Comparison of ENCODE assay signal across 8 cellular contexts in the genomic region with DNA sequence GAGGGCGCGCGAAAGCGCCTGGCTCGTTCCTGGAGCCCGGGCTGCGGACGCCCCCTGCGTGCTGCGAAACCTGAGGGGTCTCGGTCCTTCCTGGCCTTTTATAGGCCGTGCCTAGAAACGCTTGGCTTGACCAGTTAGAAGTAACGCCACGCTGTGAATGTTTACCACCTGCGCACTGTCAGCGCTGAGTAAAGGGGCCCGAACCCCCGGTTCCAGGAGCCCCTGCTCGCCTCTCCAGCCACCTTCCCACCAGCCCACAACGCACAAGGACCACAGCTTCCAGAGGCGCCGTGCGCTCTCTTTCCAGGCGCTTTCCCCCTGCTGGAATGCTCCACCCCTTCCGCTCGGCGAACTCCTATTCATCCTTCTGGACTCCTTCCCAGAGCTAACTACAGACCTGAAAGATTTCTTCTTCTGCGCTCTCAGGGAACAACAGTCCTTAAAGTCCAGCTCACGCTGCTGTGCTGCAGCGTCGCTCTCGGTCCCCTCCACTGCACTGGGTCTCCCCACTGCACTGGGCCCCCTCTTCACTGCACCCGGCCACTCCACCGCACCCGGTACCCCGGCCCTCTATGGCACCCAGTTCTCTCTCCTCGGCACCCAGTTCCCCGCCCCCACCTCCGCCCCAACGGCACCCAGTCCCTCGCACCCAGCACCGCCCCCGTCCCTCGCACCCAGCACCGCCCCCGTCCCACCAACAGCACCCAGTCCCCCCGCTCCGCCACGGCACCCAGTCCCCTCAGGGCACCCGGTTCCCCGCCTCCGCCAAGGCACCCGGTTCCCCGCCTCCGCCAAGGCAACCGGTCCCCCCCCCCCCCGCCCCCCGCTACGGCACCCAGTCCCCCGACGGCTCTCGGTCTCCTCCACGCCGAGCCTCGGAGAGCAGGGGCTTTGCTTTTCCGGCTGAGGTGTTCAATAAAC.
DNase-seq lines count a peak whose midpoint lies in the region; ATAC-seq and TF ChIP-seq lines count a peak whose summit lies in the region.

No MANE protein-coding gene starts in this region.

- no peak for TF ChIP-seq CTCF in uterus (IDR thresholded peaks at IDR 0.05)

- peak overlapping the region; percentile 65 to 66 for H3K9ac ChIP-seq in mucosa of rectum (ENCODE audit: low read depth in 1 of 2, low read length in 2 of 2)

- H3K4me1 ChIP-seq in ectodermal cell (ENCODE audit: control insufficient read depth, insufficient read depth, low read length): peaks cover 7% of the 10 kb centered on the region
- peaks cover 6 to 8% of the 10 kb centered on the region in 2 donors for H3K4me1 ChIP-seq in mucosa of rectum (ENCODE audit: control insufficient read depth in 2 of 2, insufficient read depth in 2 of 2, low read length in 2 of 2)
- peaks cover 0 to 5% of the 10 kb centered on the region in 2 donors for H3K4me1 ChIP-seq in uterus

- peaks cover 16% of the 10 kb centered on the region for H3K4me1 Mint-ChIP-seq in T-helper 17 cell

- H3K27ac ChIP-seq in ectodermal cell (ENCODE audit: insufficient read depth, low read depth, low read length, poor library complexity, severe bottlenecking) (peak overlapping the region; percentile 36), mucosa of rectum (ENCODE audit: low read depth in 2 of 2, low read length in 2 of 2) (no peak overlapping the region), uterus (no peak overlapping the region)

- peak overlapping the region; percentile 61 for H3K4me3 ChIP-seq in ectodermal cell (ENCODE audit: insufficient read depth, low read depth, low read length)
- H3K4me3 ChIP-seq in mucosa of rectum (ENCODE audit: low read length in 2 of 2): peak overlapping the region; percentile 58 to 91
- peak overlapping the region; percentile 35 to 40 for H3K4me3 ChIP-seq in uterus

- ATAC-seq in GM19351 (IDR thresholded peaks at IDR 0.05; ENCODE audit: unreplicated experiment) (peak; percentile 26), T-helper 17 cell (peak; percentile 24)

- H3K36me3 Mint-ChIP-seq in T-helper 17 cell (ENCODE audit: low read depth): no peaks in the 10 kb centered on the region

- H3K9me3 ChIP-seq in T-helper 17 cell (ENCODE audit: control insufficient read depth, low read length, poor library complexity, severe bottlenecking) (no peaks in the 10 kb centered on the region), ectodermal cell (ENCODE audit: control insufficient read depth, low read length) (no peaks in the 10 kb centered on the region), mucosa of rectum (ENCODE audit: control insufficient read depth in 2 of 2, low read length in 2 of 2) (no peaks in the 10 kb centered on the region), uterus (no peaks in the 10 kb centered on the region)

- H3K36me3 ChIP-seq in ectodermal cell (ENCODE audit: control insufficient read depth, insufficient read depth, low read length) (no peaks in the 10 kb centered on the region), mucosa of rectum (ENCODE audit: control insufficient read depth in 2 of 2, insufficient read depth in 2 of 2, low read length in 2 of 2) (no peaks in the 10 kb centered on the region), uterus (no peaks in the 10 kb centered on the region)

- peak in 1 of 3 donors; percentile 11 for DNase-seq in T-helper 17 cell
- peak in 1 of 2 donors; percentile 27 for DNase-seq in uterus
- DNase-seq in GF-D8 (lab: John Stamatoyannopoulos, UW): no peak
- DNase-seq in cerebellum (ENCODE audit: low spot score): no peak
- no peak for DNase-seq in NCI-H1092 treated with DMSO at 0.1 percent for 48 hours (lab: John Stamatoyannopoulos, UW)

- peak overlapping the region; percentile 94 for H3K4me3 Mint-ChIP-seq in T-helper 17 cell

- H3K27me3 ChIP-seq in ectodermal cell (ENCODE audit: control insufficient read depth, insufficient read depth, low read length, poor library complexity, severe bottlenecking): peaks cover 7% of the 10 kb centered on the region
- H3K27me3 ChIP-seq in mucosa of rectum (ENCODE audit: control insufficient read depth in 2 of 2, insufficient read depth in 2 of 2, low read length in 2 of 2): no peaks in the 10 kb centered on the region
- H3K27me3 ChIP-seq in uterus: no peaks in the 10 kb centered on the region

- WGBS in ectodermal cell, 2 experiments: 4 to 5% methylated on average over 48 to 55 of the region's 67 CpGs

- peaks cover 7% of the 10 kb centered on the region for H3K27me3 Mint-ChIP-seq in T-helper 17 cell

- TF ChIP-seq POLR2A in uterus (IDR thresholded peaks at IDR 0.05): no peak

- intact Hi-C loops in uterus (cut with DNase I; ENCODE audit: low total_unique reads): no loop called here

- peak overlapping the region; percentile 47 for H3K27ac Mint-ChIP-seq in T-helper 17 cell
